ENCODE assay signal across 9 cellular contexts in genomic region chr1:151888972-151889570, GRCh38. TPM values are rescaled to one million over a fixed set of nuclear protein-coding genes. Genes with fewer than 3 reads are reported as not detected.
DNase-seq lines count a peak whose midpoint lies in the region; ATAC-seq and TF ChIP-seq lines count a peak whose summit lies in the region.
"Had no signal": no experiment of that assay in that cellular context is flagged by ENCODE, and none has a peak within 500 bp of the region (broad histone marks: within the 10 kb centered on the region; RNA-seq: fewer than 3 reads in every experiment).

No MANE protein-coding gene starts in this region.

- H3K27me3 ChIP-seq in PC-9 (ENCODE audit: insufficient read depth, low read depth) (no peaks in the 10 kb centered on the region), esophagus squamous epithelium (no peaks in the 10 kb centered on the region), ovary (no peaks in the 10 kb centered on the region)
- H3K27me3 ChIP-seq: SJCRH30 had no signal

- H3K9me3 ChIP-seq in PC-9 (ENCODE audit: insufficient read depth, low read depth) (peaks cover 8% of the 10 kb centered on the region), esophagus squamous epithelium (no peaks in the 10 kb centered on the region), ovary (no peaks in the 10 kb centered on the region)
- H3K9me3 ChIP-seq: SJCRH30 had no signal

- TF ChIP-seq CTCF in 22Rv1 (IDR thresholded peaks at IDR 0.05): peak; percentile 79
- peak; percentile 69 for TF ChIP-seq CTCF in PC-9 (conservative IDR thresholded peaks at IDR 0.05)
- TF ChIP-seq CTCF in esophagus squamous epithelium (IDR thresholded peaks at IDR 0.05): peak in 4 of 6 experiments; percentile 24 to 54 (median 34)
- no peak for TF ChIP-seq CTCF in ovary (IDR thresholded peaks at IDR 0.05)

- H3K79me2 ChIP-seq in PC-9 (ENCODE audit: low read depth): 0 out of 2 replicates have a peak, but pooled peaks cover 3% of the 10 kb centered on the region

- H3K4me3 ChIP-seq in PC-9 (no peak overlapping the region), esophagus squamous epithelium (no peak overlapping the region), ovary (no peak overlapping the region)
- H3K4me3 ChIP-seq: SJCRH30 had no signal

- no peak overlapping the region for H2AFZ ChIP-seq in PC-9

- H3K4me1 ChIP-seq in PC-9 (replicated peaks; ENCODE audit: insufficient read depth): peaks cover 20% of the 10 kb centered on the region
- peaks cover 0 to 28% (median 0%) of the 10 kb centered on the region in 3 donors for H3K4me1 ChIP-seq in esophagus squamous epithelium
- H3K4me1 ChIP-seq in ovary (ENCODE audit: insufficient read depth): no peaks in the 10 kb centered on the region
- H3K4me1 ChIP-seq: SJCRH30 had no signal

- CTCF ChIA-PET in PC-9 (lab: Charles Lee): interaction anchor here (1.0 kb wide), 1 partner anchor 79 kb away, joined by 4 read pairs; no protein-coding TSS in a partner anchor

- no peaks in the 10 kb centered on the region for H3K9me2 ChIP-seq in PC-9 (ENCODE audit: insufficient read depth)

- TF ChIP-seq POLR2A in esophagus squamous epithelium (IDR thresholded peaks at IDR 0.05): no peak
- TF ChIP-seq POLR2A in ovary (IDR thresholded peaks at IDR 0.05): no peak

- H3K36me3 ChIP-seq in PC-9 (ENCODE audit: low read depth): peaks cover 59% of the 10 kb centered on the region
- H3K36me3 ChIP-seq in esophagus squamous epithelium: peaks cover 0 to 38% (median 0%) of the 10 kb centered on the region in 3 donors
- H3K36me3 ChIP-seq in ovary: no peaks in the 10 kb centered on the region

- H3K4me2 ChIP-seq in PC-9: no peak overlapping the region

- intact Hi-C loops in PC-9 (cut with micrococcal nuclease; ENCODE audit: unreplicated experiment) (loop anchor here (1.0 to 5.0 kb wide), 3 partner anchors 45 to 298 kb away; no protein-coding TSS in a partner anchor), esophagus squamous epithelium (cut with DNase I) (no loop called here), ovary (cut with DNase I) (no loop called here)

- no TSS peak for BruUV-seq in PC-9 (replicated peaks; lab: Mats Ljungman, UMichigan)

- no peak for TF ChIP-seq EP300 in ovary (IDR thresholded peaks at IDR 0.05)

- H3F3A ChIP-seq in PC-9 (ENCODE audit: insufficient read depth, low read depth): peaks cover 50% of the 10 kb centered on the region

- DNase-seq in DMS53 (lab: John Stamatoyannopoulos, UW): peak; percentile 56
- peak in 1 of 2 experiments; percentile 38 for DNase-seq in PC-9
- no peak for DNase-seq in esophagus squamous epithelium (lab: John Stamatoyannopoulos, UW)
- DNase-seq in MV-4-11 (lab: John Stamatoyannopoulos, UW): no peak
- DNase-seq in ovary: no peak

- H4K20me1 ChIP-seq in PC-9 (ENCODE audit: insufficient read depth): no peaks in the 10 kb centered on the region

- H3K27ac ChIP-seq in 22Rv1 (no peak overlapping the region), PC-9 (no peak overlapping the region), esophagus squamous epithelium (no peak overlapping the region), ovary (no peak overlapping the region)
- H3K27ac ChIP-seq: SJCRH30 had no signal

- POLR2A ChIA-PET in PC-9 (lab: Charles Lee; ENCODE audit: unreplicated experiment): interaction anchor here (0.6 kb wide), 1 partner anchor 112 kb away, joined by 12 read pairs; no protein-coding TSS in a partner anchor

- ATAC-seq in HG03460 (IDR thresholded peaks at IDR 0.05; ENCODE audit: unreplicated experiment): no peak
- no peak for ATAC-seq in HG03196 (IDR thresholded peaks at IDR 0.05; ENCODE audit: unreplicated experiment)

- WGBS in esophagus squamous epithelium, 2 donors: 91 to 100% methylated on average over 2 of the region's 2 CpGs
- 95 to 98% (median 97%) methylated on average over 2 of the region's 2 CpGs for whole genome bisulfite sequencing in ovary, 3 donors

RNA-seq across cellular contexts. Expression of gene THEM4, which starts 20.2 kb away (rescaled TPM):
- total RNA-seq in PC-9 (2021) (24.1 and 41.4 TPM in 2 replicates), esophagus squamous epithelium (10 to 100 TPM in 3 of 4 donors, 1 to 10 TPM in 1; 3.5 to 14.3 (median 12.3) TPM), ovary (10 to 100 TPM; 10.4 to 21.8 (median 16.7) TPM)
- 10 to 100 TPM; 12.3 to 14.4 TPM for polyA plus RNA-seq in ovary

RNA-seq across cellular contexts. Expression of gene THEM5, which starts 35.6 kb away (rescaled TPM):
- total RNA-seq in PC-9 (2021) (not detected in 2 replicates), esophagus squamous epithelium (1 to 10 TPM in 1 of 4 donors, under 1 TPM in 1, not detected in 2; 0.76 to 1.7 TPM), ovary (not detected)
- under 1 TPM in 1 of 2 donors, not detected in 1; 0.07 TPM for polyA plus RNA-seq in ovary

RNA-seq across cellular contexts. Expression of gene C2CD4D, which starts 49.5 kb away (rescaled TPM):
- total RNA-seq in PC-9 (2021): 1.4 and 1.5 TPM in 2 replicates
- under 1 TPM in 2 of 4 donors, not detected in 2; 0.22 to 0.38 TPM for total RNA-seq in esophagus squamous epithelium
- 1 to 10 TPM in 1 of 7 donors, under 1 TPM in 3, not detected in 3; 0.10 to 1.0 (median 0.18) TPM for total RNA-seq in ovary
- under 1 TPM in 1 of 2 donors, not detected in 1; 0.04 TPM for polyA plus RNA-seq in ovary
- total RNA-seq: SJCRH30 had no signal

RNA-seq across cellular contexts. Expression of gene RORC, which starts 57.5 kb away (rescaled TPM):
- total RNA-seq in PC-9 (2021) (0.35 and 0.70 TPM in 2 replicates), esophagus squamous epithelium (10 to 100 TPM in 1 of 4 donors, 1 to 10 TPM in 2, under 1 TPM in 1; 0.75 to 11.5 (median 5.3) TPM), ovary (10 to 100 TPM in 1 of 7 donors, 1 to 10 TPM in 2, under 1 TPM in 4; 0.18 to 22.3 (median 0.83) TPM)
- polyA plus RNA-seq in ovary: under 1 TPM; 0.39 to 0.48 TPM
- total RNA-seq: SJCRH30 had no signal

Comparison
In these comparisons a context has a peak if more than half of its experiments do, and no peak if none do; other contexts are left out.
1. CTCF ChIP-seq: peak in 22Rv1 (single experiment), PC-9 (single experiment) and esophagus squamous epithelium (4 of 6); none in ovary (0 of 3).